Comparison of ENCODE assay signal across 14 cellular contexts in the genomic region with DNA sequence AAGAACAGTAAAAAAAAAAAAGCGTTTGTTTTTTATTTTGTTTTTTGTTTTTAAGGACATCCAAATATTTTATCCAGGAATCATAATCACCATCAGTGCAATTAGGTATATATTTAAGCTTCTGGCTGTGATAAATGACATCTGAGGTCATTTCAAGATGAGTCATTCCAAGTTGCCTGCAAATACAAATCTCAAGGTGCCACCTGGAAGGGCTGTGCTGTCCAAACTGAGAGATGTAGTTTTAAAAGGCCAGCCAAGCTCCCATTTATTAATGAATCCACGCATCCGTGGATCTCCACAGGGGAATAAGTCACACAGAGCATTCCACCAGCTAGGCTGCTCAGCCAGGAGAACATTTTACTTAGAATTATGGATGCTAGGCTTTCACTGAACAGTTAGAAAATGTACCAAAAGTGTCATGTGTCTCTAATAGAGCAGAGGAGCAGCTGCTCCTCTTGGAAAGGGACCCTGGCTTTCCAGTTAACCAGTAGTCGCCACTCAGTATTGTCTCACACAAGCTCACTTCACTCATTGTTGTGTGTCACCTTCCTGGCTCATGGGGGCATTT.
"Had no signal": no experiment of that assay in that cellular context is flagged by ENCODE, and none has a peak within 500 bp of the region (broad histone marks: within the 10 kb centered on the region; RNA-seq: fewer than 3 reads in every experiment).

No MANE protein-coding gene starts in this region.

- H3K4me3 Mint-ChIP-seq: activated naive CD4-positive, alpha-beta T cell treated with anti-CD3 and anti-CD28 coated beads, Interleukin-2, amount 50 U/mL, for 24 hours; stimulated activated naive CD8-positive, alpha-beta T cell treated with anti-CD3 and anti-CD28 coated beads, Interleukin-15, Interleukin-2, amounts not matched to agents 100 ng/mL and 50 ng/mL, for 24 hours; type B pancreatic cell had no signal

- H3K9me3 Mint-ChIP-seq: activated naive CD4-positive, alpha-beta T cell treated with anti-CD3 and anti-CD28 coated beads, Interleukin-2, amount 50 U/mL, for 24 hours; stimulated activated naive CD8-positive, alpha-beta T cell treated with anti-CD3 and anti-CD28 coated beads, Interleukin-15, Interleukin-2, amounts not matched to agents 100 ng/mL and 50 ng/mL, for 24 hours; type B pancreatic cell had no signal

- ATAC-seq: right lobe of liver had no signal

- DNase-seq: activated CD4-positive, alpha-beta T cell treated with anti-CD3 and anti-CD28 coated beads, Interleukin-2, amount 50 U/mL, for 1 hour; activated effector memory CD4-positive, alpha-beta T cell treated with Interleukin-2 at 50 U/mL for 16 hours; adrenal gland; colonic mucosa; esophagus squamous epithelium; foreskin melanocyte; kidney glomerular epithelial cell; right lobe of liver had no signal

- H3K36me3 Mint-ChIP-seq: activated naive CD4-positive, alpha-beta T cell treated with anti-CD3 and anti-CD28 coated beads, Interleukin-2, amount 50 U/mL, for 24 hours; type B pancreatic cell had no signal

- H3K4me1 ChIP-seq: adrenal gland, colonic mucosa, esophagus squamous epithelium, prostate gland, right lobe of liver, suprapubic skin had no signal

- H3K36me3 ChIP-seq: adrenal gland, colonic mucosa, esophagus squamous epithelium, prostate gland, right lobe of liver, suprapubic skin had no signal

- H3K4me3 ChIP-seq: adrenal gland, colonic mucosa, esophagus squamous epithelium, prostate gland, right lobe of liver, smooth muscle cell, suprapubic skin had no signal

- H3K4me2 ChIP-seq: smooth muscle cell had no signal

- H3K4me1 Mint-ChIP-seq: activated naive CD4-positive, alpha-beta T cell treated with anti-CD3 and anti-CD28 coated beads, Interleukin-2, amount 50 U/mL, for 24 hours had no signal

- H3K27me3 ChIP-seq: adrenal gland, colonic mucosa, right lobe of liver, suprapubic skin had no signal

- H3K27ac Mint-ChIP-seq: activated naive CD4-positive, alpha-beta T cell treated with anti-CD3 and anti-CD28 coated beads, Interleukin-2, amount 50 U/mL, for 24 hours; stimulated activated naive CD8-positive, alpha-beta T cell treated with anti-CD3 and anti-CD28 coated beads, Interleukin-15, Interleukin-2, amounts not matched to agents 100 ng/mL and 50 ng/mL, for 24 hours; type B pancreatic cell had no signal

- H3K27ac ChIP-seq: adrenal gland, colonic mucosa, esophagus squamous epithelium, prostate gland, right lobe of liver, suprapubic skin had no signal

- H3K9me3 ChIP-seq: adrenal gland, colonic mucosa, esophagus squamous epithelium, prostate gland, right lobe of liver, suprapubic skin had no signal
